Comparison of ENCODE assay signal across 1 cellular context in the genomic region with DNA sequence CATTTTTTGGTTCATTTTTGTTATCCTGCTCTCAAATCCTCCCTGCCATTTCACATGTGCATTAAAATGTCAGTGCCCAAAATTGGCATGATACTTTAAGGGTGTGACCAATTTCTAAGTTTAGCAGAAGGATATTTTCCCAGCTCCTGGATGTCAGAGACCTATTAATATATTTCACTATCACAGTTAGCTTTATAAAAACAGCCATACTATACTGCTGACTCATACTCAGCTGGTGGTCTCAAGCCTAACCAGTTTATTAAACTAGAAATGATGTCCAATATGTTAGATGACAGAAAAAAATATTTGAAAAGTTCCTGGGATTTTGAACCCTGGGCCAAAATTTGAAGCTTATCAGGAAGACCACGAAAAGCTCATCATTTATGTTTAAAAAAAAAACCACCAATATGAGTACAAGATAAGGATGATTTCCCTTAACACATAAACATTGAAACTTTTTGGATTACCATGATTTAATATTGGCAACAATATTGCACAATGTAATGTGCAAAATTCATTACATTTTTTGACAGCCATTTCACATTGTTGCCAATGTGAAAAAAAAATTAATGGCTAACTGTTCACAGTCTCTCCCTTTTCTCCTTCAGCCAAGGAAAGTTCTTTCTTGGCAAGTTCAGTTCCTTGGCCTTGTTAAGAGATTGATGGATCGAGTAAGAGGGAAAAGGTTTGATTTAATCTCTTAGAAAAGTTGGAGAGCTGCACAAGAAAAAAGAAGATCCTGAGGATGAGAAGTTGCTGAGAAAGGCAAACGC.
TF ChIP-seq lines count a peak whose summit lies in the region.

No MANE protein-coding gene starts in this region.

TF ChIP-seq in GM23338, 12 proteins besides CTCF, POLR2A, EP300 and RAD21 (continued from another document):
- TF ChIP-seq, protein P1, sequence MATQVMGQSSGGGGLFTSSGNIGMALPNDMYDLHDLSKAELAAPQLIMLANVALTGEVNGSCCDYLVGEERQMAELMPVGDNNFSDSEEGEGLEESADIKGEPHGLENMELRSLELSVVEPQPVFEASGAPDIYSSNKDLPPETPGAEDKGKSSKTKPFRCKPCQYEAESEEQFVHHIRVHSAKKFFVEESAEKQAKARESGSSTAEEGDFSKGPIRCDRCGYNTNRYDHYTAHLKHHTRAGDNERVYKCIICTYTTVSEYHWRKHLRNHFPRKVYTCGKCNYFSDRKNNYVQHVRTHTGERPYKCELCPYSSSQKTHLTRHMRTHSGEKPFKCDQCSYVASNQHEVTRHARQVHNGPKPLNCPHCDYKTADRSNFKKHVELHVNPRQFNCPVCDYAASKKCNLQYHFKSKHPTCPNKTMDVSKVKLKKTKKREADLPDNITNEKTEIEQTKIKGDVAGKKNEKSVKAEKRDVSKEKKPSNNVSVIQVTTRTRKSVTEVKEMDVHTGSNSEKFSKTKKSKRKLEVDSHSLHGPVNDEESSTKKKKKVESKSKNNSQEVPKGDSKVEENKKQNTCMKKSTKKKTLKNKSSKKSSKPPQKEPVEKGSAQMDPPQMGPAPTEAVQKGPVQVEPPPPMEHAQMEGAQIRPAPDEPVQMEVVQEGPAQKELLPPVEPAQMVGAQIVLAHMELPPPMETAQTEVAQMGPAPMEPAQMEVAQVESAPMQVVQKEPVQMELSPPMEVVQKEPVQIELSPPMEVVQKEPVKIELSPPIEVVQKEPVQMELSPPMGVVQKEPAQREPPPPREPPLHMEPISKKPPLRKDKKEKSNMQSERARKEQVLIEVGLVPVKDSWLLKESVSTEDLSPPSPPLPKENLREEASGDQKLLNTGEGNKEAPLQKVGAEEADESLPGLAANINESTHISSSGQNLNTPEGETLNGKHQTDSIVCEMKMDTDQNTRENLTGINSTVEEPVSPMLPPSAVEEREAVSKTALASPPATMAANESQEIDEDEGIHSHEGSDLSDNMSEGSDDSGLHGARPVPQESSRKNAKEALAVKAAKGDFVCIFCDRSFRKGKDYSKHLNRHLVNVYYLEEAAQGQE (IDR thresholded peaks at IDR 0.05; ENCODE audit: unreplicated experiment), result no peak
- TF ChIP-seq, protein P2, sequence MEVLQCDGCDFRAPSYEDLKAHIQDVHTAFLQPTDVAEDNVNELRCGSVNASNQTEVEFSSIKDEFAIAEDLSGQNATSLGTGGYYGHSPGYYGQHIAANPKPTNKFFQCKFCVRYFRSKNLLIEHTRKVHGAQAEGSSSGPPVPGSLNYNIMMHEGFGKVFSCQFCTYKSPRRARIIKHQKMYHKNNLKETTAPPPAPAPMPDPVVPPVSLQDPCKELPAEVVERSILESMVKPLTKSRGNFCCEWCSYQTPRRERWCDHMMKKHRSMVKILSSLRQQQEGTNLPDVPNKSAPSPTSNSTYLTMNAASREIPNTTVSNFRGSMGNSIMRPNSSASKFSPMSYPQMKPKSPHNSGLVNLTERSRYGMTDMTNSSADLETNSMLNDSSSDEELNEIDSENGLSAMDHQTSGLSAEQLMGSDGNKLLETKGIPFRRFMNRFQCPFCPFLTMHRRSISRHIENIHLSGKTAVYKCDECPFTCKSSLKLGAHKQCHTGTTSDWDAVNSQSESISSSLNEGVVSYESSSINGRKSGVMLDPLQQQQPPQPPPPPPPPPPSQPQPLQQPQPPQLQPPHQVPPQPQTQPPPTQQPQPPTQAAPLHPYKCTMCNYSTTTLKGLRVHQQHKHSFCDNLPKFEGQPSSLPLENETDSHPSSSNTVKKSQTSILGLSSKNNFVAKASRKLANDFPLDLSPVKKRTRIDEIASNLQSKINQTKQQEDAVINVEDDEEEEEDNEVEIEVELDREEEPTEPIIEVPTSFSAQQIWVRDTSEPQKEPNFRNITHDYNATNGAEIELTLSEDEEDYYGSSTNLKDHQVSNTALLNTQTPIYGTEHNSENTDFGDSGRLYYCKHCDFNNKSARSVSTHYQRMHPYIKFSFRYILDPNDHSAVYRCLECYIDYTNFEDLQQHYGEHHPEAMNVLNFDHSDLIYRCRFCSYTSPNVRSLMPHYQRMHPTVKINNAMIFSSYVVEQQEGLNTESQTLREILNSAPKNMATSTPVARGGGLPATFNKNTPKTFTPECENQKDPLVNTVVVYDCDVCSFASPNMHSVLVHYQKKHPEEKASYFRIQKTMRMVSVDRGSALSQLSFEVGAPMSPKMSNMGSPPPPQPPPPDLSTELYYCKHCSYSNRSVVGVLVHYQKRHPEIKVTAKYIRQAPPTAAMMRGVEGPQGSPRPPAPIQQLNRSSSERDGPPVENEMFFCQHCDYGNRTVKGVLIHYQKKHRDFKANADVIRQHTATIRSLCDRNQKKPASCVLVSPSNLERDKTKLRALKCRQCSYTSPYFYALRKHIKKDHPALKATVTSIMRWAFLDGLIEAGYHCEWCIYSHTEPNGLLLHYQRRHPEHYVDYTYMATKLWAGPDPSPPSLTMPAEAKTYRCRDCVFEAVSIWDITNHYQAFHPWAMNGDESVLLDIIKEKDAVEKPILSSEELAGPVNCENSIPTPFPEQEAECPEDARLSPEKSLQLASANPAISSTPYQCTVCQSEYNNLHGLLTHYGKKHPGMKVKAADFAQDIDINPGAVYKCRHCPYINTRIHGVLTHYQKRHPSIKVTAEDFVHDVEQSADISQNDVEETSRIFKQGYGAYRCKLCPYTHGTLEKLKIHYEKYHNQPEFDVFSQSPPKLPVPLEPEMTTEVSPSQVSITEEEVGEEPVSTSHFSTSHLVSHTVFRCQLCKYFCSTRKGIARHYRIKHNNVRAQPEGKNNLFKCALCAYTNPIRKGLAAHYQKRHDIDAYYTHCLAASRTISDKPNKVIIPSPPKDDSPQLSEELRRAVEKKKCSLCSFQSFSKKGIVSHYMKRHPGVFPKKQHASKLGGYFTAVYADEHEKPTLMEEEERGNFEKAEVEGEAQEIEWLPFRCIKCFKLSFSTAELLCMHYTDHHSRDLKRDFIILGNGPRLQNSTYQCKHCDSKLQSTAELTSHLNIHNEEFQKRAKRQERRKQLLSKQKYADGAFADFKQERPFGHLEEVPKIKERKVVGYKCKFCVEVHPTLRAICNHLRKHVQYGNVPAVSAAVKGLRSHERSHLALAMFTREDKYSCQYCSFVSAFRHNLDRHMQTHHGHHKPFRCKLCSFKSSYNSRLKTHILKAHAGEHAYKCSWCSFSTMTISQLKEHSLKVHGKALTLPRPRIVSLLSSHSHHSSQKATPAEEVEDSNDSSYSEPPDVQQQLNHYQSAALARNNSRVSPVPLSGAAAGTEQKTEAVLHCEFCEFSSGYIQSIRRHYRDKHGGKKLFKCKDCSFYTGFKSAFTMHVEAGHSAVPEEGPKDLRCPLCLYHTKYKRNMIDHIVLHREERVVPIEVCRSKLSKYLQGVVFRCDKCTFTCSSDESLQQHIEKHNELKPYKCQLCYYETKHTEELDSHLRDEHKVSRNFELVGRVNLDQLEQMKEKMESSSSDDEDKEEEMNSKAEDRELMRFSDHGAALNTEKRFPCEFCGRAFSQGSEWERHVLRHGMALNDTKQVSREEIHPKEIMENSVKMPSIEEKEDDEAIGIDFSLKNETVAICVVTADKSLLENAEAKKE (CRISPR knock-in tag; IDR thresholded peaks at IDR 0.05), result no peak
- no peak for TF ChIP-seq POLR2AphosphoS5 (IDR thresholded peaks at IDR 0.05; ENCODE audit: low read depth)
- no peak for TF ChIP-seq ZNF114 (CRISPR knock-in tag; IDR thresholded peaks at IDR 0.05)
- TF ChIP-seq ZNF331 (CRISPR knock-in tag; IDR thresholded peaks at IDR 0.05; ENCODE audit: low read depth), result no peak
- no peak for TF ChIP-seq EZH2 (IDR thresholded peaks at IDR 0.05; ENCODE audit: low read depth, unreplicated experiment)
- TF ChIP-seq JUNB (IDR thresholded peaks at IDR 0.05; ENCODE audit: unreplicated experiment), result no peak
- TF ChIP-seq NANOG (IDR thresholded peaks at IDR 0.05; ENCODE audit: borderline replicate concordance), result no peak
- no peak for TF ChIP-seq STAT1 (IDR thresholded peaks at IDR 0.05; ENCODE audit: unreplicated experiment)
TF ChIP-seq in GM23338: peak in this region for 0.
